In the genomic region with DNA sequence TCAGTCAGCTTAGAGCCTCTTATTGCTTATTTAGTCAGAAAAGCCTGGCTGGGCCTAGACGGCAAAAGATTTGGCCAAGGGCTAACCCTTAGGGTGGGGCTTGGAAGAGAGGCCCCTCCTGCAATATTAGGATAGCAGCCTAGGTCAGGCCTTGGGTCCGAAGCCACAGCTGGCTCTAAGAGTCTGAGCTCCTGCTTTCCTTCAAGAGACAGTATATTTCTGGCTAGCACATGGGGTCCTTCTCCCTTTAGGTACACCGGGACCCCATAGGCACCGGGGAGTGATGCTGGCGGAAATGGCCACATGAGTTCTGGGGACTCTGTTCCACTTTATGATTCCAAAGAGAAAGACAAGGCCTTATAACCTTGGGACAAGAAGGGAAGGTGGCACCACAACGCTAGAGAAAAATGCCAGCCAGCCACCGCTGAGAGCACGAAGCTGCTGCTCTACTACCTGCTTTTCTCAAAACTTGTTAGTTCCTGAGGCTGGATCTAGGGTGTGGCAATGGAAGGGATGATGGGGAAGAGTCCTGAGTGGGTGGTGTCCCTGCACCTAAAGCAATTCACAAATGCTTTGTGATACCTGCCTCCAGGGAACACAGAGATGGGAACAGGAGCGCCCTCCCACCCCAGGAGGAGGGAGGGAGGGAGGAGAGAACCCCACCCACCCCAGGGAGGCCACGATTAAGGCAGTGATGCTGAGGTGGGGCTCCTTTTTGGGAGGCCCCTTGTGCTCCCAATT, we compare ENCODE assay signal across 14 cellular contexts.
"Had no signal": no experiment of that assay in that cellular context is flagged by ENCODE, and none has a peak within 500 bp of the region (broad histone marks: within the 10 kb centered on the region; RNA-seq: fewer than 3 reads in every experiment).

No MANE protein-coding gene starts in this region.

- H3K27me3 ChIP-seq: brain microvascular endothelial cell, dorsolateral prefrontal cortex, neural progenitor cell, pancreas had no signal

- ATAC-seq: activated T-cell treated with anti-CD3 and anti-CD28 coated beads, Interleukin-2, amount 50 U/mL, for 72 hours; pancreas had no signal

- H3K27ac ChIP-seq: brain microvascular endothelial cell, neural progenitor cell, pancreas had no signal

- H3K4me3 Mint-ChIP-seq: activated naive CD4-positive, alpha-beta T cell treated with anti-CD3 and anti-CD28 coated beads for 36 hours; activated T-cell treated with anti-CD3 and anti-CD28 coated beads, Interleukin-2, amount 50 U/mL, for 72 hours; mesothelial cell of epicardium; neural progenitor cell; T-helper 2 cell treated with Interferon-gamma antibody and Interleukin-4, amounts not matched to agents 5 μg/mL and 100 μg/mL, for 36 hours had no signal

- H3K4me3 ChIP-seq: dorsolateral prefrontal cortex, neural progenitor cell, pancreas had no signal

- H3K9me3 Mint-ChIP-seq: activated naive CD4-positive, alpha-beta T cell treated with anti-CD3 and anti-CD28 coated beads for 36 hours; activated T-cell treated with anti-CD3 and anti-CD28 coated beads, Interleukin-2, amount 50 U/mL, for 72 hours; mesothelial cell of epicardium; neural progenitor cell; T-helper 2 cell treated with Interferon-gamma antibody and Interleukin-4, amounts not matched to agents 5 μg/mL and 100 μg/mL, for 36 hours had no signal

- H3K9me3 ChIP-seq: pancreas had no signal

- H3K36me3 ChIP-seq: neural progenitor cell had no signal

- H3K27ac Mint-ChIP-seq: activated naive CD4-positive, alpha-beta T cell treated with anti-CD3 and anti-CD28 coated beads for 36 hours; activated T-cell treated with anti-CD3 and anti-CD28 coated beads, Interleukin-2, amount 50 U/mL, for 72 hours; neural progenitor cell; T-helper 2 cell treated with Interferon-gamma antibody and Interleukin-4, amounts not matched to agents 5 μg/mL and 100 μg/mL, for 36 hours had no signal

- DNase-seq: activated naive CD4-positive, alpha-beta T cell treated with anti-CD3 and anti-CD28 coated beads for 36 hours; activated T-cell treated with anti-CD3 and anti-CD28 coated beads, Interleukin-2, amount 50 U/mL, for 72 hours; amniotic stem cell; brain microvascular endothelial cell; dorsolateral prefrontal cortex; kidney; pancreas; right cardiac atrium; SIG-M5; stimulated activated CD4-positive, alpha-beta T cell treated with anti-CD3 and anti-CD28 coated beads, Interleukin-1b, Interleukin-23, amount 100 ng/mL, for 48 hours; stimulated activated naive CD4-positive, alpha-beta T cell treated with Interleukin-2 at 50 U/mL for 16 hours had no signal

- H3K4me1 ChIP-seq: neural progenitor cell, pancreas had no signal

- H3K4me1 Mint-ChIP-seq: mesothelial cell of epicardium, neural progenitor cell had no signal
